8 cellular contexts compared by ENCODE assay signal in the genomic region with DNA sequence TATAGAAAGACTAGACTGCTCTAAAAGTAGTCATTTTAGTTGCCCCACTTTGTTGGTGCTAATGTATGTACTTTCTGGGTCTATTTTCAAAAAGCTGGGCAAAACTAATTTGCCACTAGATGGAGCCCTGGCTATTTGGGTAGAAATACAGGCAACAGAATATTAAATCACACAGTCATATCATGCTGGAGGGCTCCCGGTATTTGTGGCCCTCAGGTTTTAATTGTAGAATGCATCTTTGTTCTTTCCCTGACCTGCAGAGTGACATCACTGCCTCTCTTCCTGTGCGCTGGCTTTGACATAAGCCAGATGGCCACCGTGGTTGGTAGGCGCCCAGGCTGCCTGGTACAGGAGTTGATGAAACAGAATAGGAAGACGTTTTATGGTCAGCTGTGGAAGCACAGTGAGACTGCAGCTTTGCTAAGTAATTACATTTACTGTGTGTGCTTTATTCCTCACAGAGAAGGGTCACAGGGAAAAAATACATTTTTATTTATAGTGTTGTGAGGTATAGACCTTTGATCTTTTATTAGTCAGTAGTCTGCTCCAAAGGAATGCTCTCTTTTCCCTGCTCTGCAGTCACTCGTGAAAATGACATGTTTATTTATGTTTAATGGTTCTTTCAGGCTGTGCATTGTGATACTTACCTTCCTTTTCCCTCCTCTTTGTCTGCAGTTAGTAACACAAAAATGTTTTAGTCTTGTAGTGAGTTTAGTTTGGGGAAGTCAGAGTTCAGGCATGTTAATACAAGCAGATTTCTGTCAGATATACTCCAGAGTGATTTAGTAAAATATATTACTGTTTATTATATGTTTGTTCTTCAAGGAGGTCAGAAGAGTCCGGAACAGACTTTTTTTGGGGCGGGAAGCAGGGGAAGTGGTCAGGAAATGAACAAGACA. TPM values are rescaled to one million over a fixed set of nuclear protein-coding genes. Genes with fewer than 3 reads are reported as not detected.
DNase-seq lines count a peak whose midpoint lies in the region; ATAC-seq and TF ChIP-seq lines count a peak whose summit lies in the region.

No MANE protein-coding gene starts in this region.

- intact Hi-C loops in dorsolateral prefrontal cortex (cut with DNase I): no loop called here

- H3K36me3 ChIP-seq in NT2/D1 (ENCODE audit: insufficient read depth, insufficient read length, low read length) (peaks cover 4% of the 10 kb centered on the region), muscle layer of colon (ENCODE audit: insufficient read depth, low read length) (no peaks in the 10 kb centered on the region)

- H3K27ac ChIP-seq in dorsolateral prefrontal cortex (no peak overlapping the region), muscle layer of colon (ENCODE audit: low read depth, low read length) (peak overlapping the region; percentile 70)

- TF ChIP-seq CTCF in GM20000 (IDR thresholded peaks at IDR 0.05; ENCODE audit: extremely low read depth, missing control alignments): peak; percentile 45
- TF ChIP-seq CTCF in dorsolateral prefrontal cortex (IDR thresholded peaks at IDR 0.05 in 54 of 56, conservative IDR thresholded peaks at IDR 0.05 in 2 of 56; ENCODE audit: low read depth in 1 of 56, partially characterized antibody in 56 of 56): peak in 47 of 56 donors; percentile 8 to 57 (median 33)

- H3K9me3 ChIP-seq in NT2/D1 (ENCODE audit: insufficient read depth, low read length): no peaks in the 10 kb centered on the region
- no peaks in the 10 kb centered on the region for H3K9me3 ChIP-seq in muscle layer of colon (ENCODE audit: low read length)

- no peaks in the 10 kb centered on the region for H3K4me1 ChIP-seq in NT2/D1 (ENCODE audit: insufficient read depth, insufficient read length)
- peaks cover 43% of the 10 kb centered on the region for H3K4me1 ChIP-seq in muscle layer of colon (ENCODE audit: insufficient read depth, low read length)

- H3K4me3 ChIP-seq in NT2/D1 (ENCODE audit: insufficient read length, low read depth): no peak overlapping the region
- no peak overlapping the region for H3K4me3 ChIP-seq in dorsolateral prefrontal cortex
- no peak overlapping the region for H3K4me3 ChIP-seq in muscle layer of colon (ENCODE audit: low read depth in 1 of 2, low read length in 2 of 2)

- peak; percentile 15 for DNase-seq in AG08396 (ENCODE audit: low spot score)
- no peak for DNase-seq in GM20000 (ENCODE audit: low spot score)
- DNase-seq in NT2/D1 (ENCODE audit: low read depth, low spot score): peak; percentile 8
- peak in 1 of 10 donors; percentile 42 for DNase-seq in dorsolateral prefrontal cortex

- ATAC-seq in GM19452 (IDR thresholded peaks at IDR 0.05; ENCODE audit: unreplicated experiment): no peak
- no peak for ATAC-seq in HG03469 (IDR thresholded peaks at IDR 0.05; ENCODE audit: unreplicated experiment)
- ATAC-seq in GM18858 (IDR thresholded peaks at IDR 0.05; ENCODE audit: unreplicated experiment): no peak

- H3K27me3 ChIP-seq in NT2/D1 (ENCODE audit: insufficient read depth, insufficient read length) (no peaks in the 10 kb centered on the region), dorsolateral prefrontal cortex (peaks cover 0 to 6% (median 0%) of the 10 kb centered on the region in 45 donors), muscle layer of colon (ENCODE audit: control insufficient read depth in 1 of 2, insufficient read depth in 2 of 2, low read length in 2 of 2) (no peaks in the 10 kb centered on the region)

- H3K9ac ChIP-seq in NT2/D1 (ENCODE audit: insufficient read length, low read depth) (no peak overlapping the region), muscle layer of colon (ENCODE audit: low read length) (no peak overlapping the region)

RNA-seq across cellular contexts. Expression of a gene that starts 28.4 kb away (rescaled TPM):
- 10 to 100 TPM in 119 of 120 experiments, 1 to 10 TPM in 1; 9.5 to 45.8 (median 20.7) TPM for total RNA-seq in dorsolateral prefrontal cortex
